ENCODE assay signal across 10 cellular contexts in genomic region chr6:148521158-148521557, GRCh38.
DNase-seq lines count a peak whose midpoint lies in the region; ATAC-seq and TF ChIP-seq lines count a peak whose summit lies in the region.
"Had no signal": no experiment of that assay in that cellular context is flagged by ENCODE, and none has a peak within 500 bp of the region (broad histone marks: within the 10 kb centered on the region; RNA-seq: fewer than 3 reads in every experiment).

No MANE protein-coding gene starts in this region.

- peaks cover 29 to 57% (median 30%) of the 10 kb centered on the region in 3 donors for H3K36me3 ChIP-seq in tibial artery
- no peaks in the 10 kb centered on the region for H3K36me3 ChIP-seq in CD8-positive, alpha-beta memory T cell (ENCODE audit: insufficient read depth, low read length)

- H3K27me3 ChIP-seq in tibial artery, result no peaks in the 10 kb centered on the region
- no peaks in the 10 kb centered on the region for H3K27me3 ChIP-seq in CD8-positive, alpha-beta memory T cell (ENCODE audit: insufficient read depth, low read length, poor library complexity, severe bottlenecking)

- H3K4me3 Mint-ChIP-seq in activated CD4-positive, alpha-beta T cell treated with anti-CD3 and anti-CD28 coated beads for 36 hours, result no peak overlapping the region
- no peak overlapping the region for H3K4me3 Mint-ChIP-seq in mesothelial cell of epicardium
- no peak overlapping the region for H3K4me3 Mint-ChIP-seq in CD8-positive, alpha-beta memory T cell

- peaks cover 1% of the 10 kb centered on the region for H3K27me3 Mint-ChIP-seq in activated CD4-positive, alpha-beta T cell treated with anti-CD3 and anti-CD28 coated beads for 36 hours
- H3K27me3 Mint-ChIP-seq in mesothelial cell of epicardium (ENCODE audit: low read depth), result no peaks in the 10 kb centered on the region
- H3K27me3 Mint-ChIP-seq in CD8-positive, alpha-beta memory T cell, result peaks cover 6 to 8% of the 10 kb centered on the region in 2 donors
- H3K27me3 Mint-ChIP-seq: progenitor cell of endocrine pancreas had no signal

- H3K4me1 ChIP-seq in tibial artery, result peaks cover 0 to 58% (median 11%) of the 10 kb centered on the region in 4 donors
- H3K4me1 ChIP-seq in CD8-positive, alpha-beta memory T cell (ENCODE audit: insufficient read depth, low read length), result no peaks in the 10 kb centered on the region

- no peaks in the 10 kb centered on the region for H3K9me3 Mint-ChIP-seq in activated CD4-positive, alpha-beta T cell treated with anti-CD3 and anti-CD28 coated beads for 36 hours (ENCODE audit: low read depth)
- no peaks in the 10 kb centered on the region for H3K9me3 Mint-ChIP-seq in mesothelial cell of epicardium
- no peaks in the 10 kb centered on the region for H3K9me3 Mint-ChIP-seq in CD8-positive, alpha-beta memory T cell

- CTCF ChIA-PET in activated CD4-positive, alpha-beta T cell treated with anti-CD3 and anti-CD28 coated beads for 36 hours (lab: Charles Lee), result interaction anchor here (0.8 kb wide), 1 partner anchor 363 kb away, joined by 3 read pairs; no protein-coding TSS in a partner anchor
- CTCF ChIA-PET in CD8-positive, alpha-beta memory T cell (lab: Charles Lee), result no interaction called here

- POLR2A ChIA-PET in activated CD4-positive, alpha-beta T cell treated with anti-CD3 and anti-CD28 coated beads for 36 hours (lab: Charles Lee), result no interaction called here
- POLR2A ChIA-PET in CD8-positive, alpha-beta memory T cell (lab: Charles Lee), result no interaction called here

- H3K27ac Mint-ChIP-seq in activated CD4-positive, alpha-beta T cell treated with anti-CD3 and anti-CD28 coated beads for 36 hours, result peak overlapping the region; percentile 11
- peak overlapping the region; percentile 8 for H3K27ac Mint-ChIP-seq in mesothelial cell of epicardium
- no peak overlapping the region for H3K27ac Mint-ChIP-seq in CD8-positive, alpha-beta memory T cell
- H3K27ac Mint-ChIP-seq: progenitor cell of endocrine pancreas had no signal

- ATAC-seq in activated CD4-positive, alpha-beta T cell treated with anti-CD3 and anti-CD28 coated beads for 36 hours, result no peak
- no peak for ATAC-seq in HG03565 (IDR thresholded peaks at IDR 0.05; ENCODE audit: unreplicated experiment)

- DNase-seq in activated CD4-positive, alpha-beta T cell treated with anti-CD3 and anti-CD28 coated beads for 36 hours, result no peak
- DNase-seq in activated CD4-positive, alpha-beta T cell treated with anti-CD3 and anti-CD28 coated beads for 1 hour, result no peak
- peak; percentile 8 for DNase-seq in cerebellar cortex (ENCODE audit: low spot score)
- DNase-seq in mesothelial cell of epicardium (ENCODE audit: low spot score in 2 of 2, unreplicated experiment in 2 of 2), result no peak
- no peak for DNase-seq in tibial artery
- no peak for DNase-seq in CD8-positive, alpha-beta memory T cell
- no peak for DNase-seq in NCI-H1436 treated with DMSO at 0.1 percent for 48 hours (lab: John Stamatoyannopoulos, UW)
- DNase-seq: NCI-H1105 had no signal

- no peak for TF ChIP-seq CTCF in mesothelial cell of epicardium (IDR thresholded peaks at IDR 0.05; ENCODE audit: unreplicated experiment)
- TF ChIP-seq CTCF in tibial artery (IDR thresholded peaks at IDR 0.05), result no peak

- intact Hi-C loops in activated CD4-positive, alpha-beta T cell treated with anti-CD3 and anti-CD28 coated beads for 36 hours (cut with DNase I, micrococcal nuclease), result no loop called here
- intact Hi-C loops in tibial artery (cut with DNase I; ENCODE audit: low total_unique reads), result loop anchor here (10.0 kb wide), 1 partner anchor 56 kb away; no protein-coding TSS in a partner anchor

- H3K4me1 Mint-ChIP-seq in activated CD4-positive, alpha-beta T cell treated with anti-CD3 and anti-CD28 coated beads for 36 hours, result peaks cover 19% of the 10 kb centered on the region
- H3K4me1 Mint-ChIP-seq in mesothelial cell of epicardium, result peaks cover 12% of the 10 kb centered on the region
- H3K4me1 Mint-ChIP-seq in CD8-positive, alpha-beta memory T cell, result peaks cover 7 to 15% (median 14%) of the 10 kb centered on the region in 3 donors

- no peaks in the 10 kb centered on the region for H3K9me3 ChIP-seq in tibial artery
- no peaks in the 10 kb centered on the region for H3K9me3 ChIP-seq in CD8-positive, alpha-beta memory T cell (ENCODE audit: low read length)

- H3K36me3 Mint-ChIP-seq in activated CD4-positive, alpha-beta T cell treated with anti-CD3 and anti-CD28 coated beads for 36 hours (ENCODE audit: low read depth), result no peaks in the 10 kb centered on the region
- H3K36me3 Mint-ChIP-seq in mesothelial cell of epicardium, result peaks cover 26% of the 10 kb centered on the region
- H3K36me3 Mint-ChIP-seq in CD8-positive, alpha-beta memory T cell, result no peaks in the 10 kb centered on the region

- peak overlapping the region; percentile 65 to 71 for H3K27ac ChIP-seq in tibial artery
- H3K27ac ChIP-seq in CD8-positive, alpha-beta memory T cell (ENCODE audit: low read depth, low read length), result no peak overlapping the region

- H3K4me3 ChIP-seq in tibial artery, result no peak overlapping the region
- no peak overlapping the region for H3K4me3 ChIP-seq in CD8-positive, alpha-beta memory T cell (ENCODE audit: low read length)

Comparison
In these comparisons a context has a peak if more than half of its experiments do, and no peak if none do; other contexts are left out.
1. H3K27ac Mint-ChIP-seq: peak in activated CD4-positive, alpha-beta T cell treated with anti-CD3 and anti-CD28 coated beads for 36 hours (single experiment) and mesothelial cell of epicardium (single experiment); none in CD8-positive, alpha-beta memory T cell (0 of 8).